Comparison of ENCODE assay signal across 1 cellular context in the genomic region with DNA sequence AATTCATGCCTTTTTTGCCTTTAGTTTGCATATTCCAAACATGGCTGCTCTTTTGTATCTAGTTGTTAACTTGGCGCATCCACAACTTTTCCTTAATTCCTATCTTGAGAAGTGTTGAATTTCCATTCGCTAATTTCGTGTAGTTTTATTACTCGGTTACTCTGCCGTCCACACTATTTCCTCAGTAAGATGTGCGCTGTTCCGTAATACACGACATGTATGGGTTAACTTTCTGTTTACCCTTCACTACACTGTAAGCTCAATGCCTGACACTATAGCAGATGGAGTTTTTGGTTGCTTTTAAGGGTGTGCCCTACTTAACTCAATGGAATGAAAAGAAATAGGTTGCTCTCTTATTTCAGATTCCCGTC.
TF ChIP-seq lines count a peak whose summit lies in the region.

No MANE protein-coding gene starts in this region.

TF ChIP-seq in IMR-90, 13 proteins besides CTCF, POLR2A, EP300 and RAD21 (continued from another document):
- TF ChIP-seq USF2 (IDR thresholded peaks at IDR 0.05; ENCODE audit: low read depth, low read length) (no peak), CHD1 (IDR thresholded peaks at IDR 0.05; ENCODE audit: low read depth, low read length) (no peak), ELK1 (IDR thresholded peaks at IDR 0.05; ENCODE audit: borderline replicate concordance, low read depth, low read length) (no peak), RFX5 (IDR thresholded peaks at IDR 0.05; ENCODE audit: low read depth, low read length) (no peak), SMC3 (IDR thresholded peaks at IDR 0.05; ENCODE audit: low read depth, low read length) (no peak), FOS (IDR thresholded peaks at IDR 0.05; ENCODE audit: low read depth, low read length) (no peak), NFE2L2 (IDR thresholded peaks at IDR 0.05; ENCODE audit: low read depth, low read length) (no peak)
